6 cellular contexts compared by ENCODE assay signal in genomic region chr10:96112531-96112930, GRCh38.
"Had no signal": no experiment of that assay in that cellular context is flagged by ENCODE, and none has a peak within 500 bp of the region (broad histone marks: within the 10 kb centered on the region; RNA-seq: fewer than 3 reads in every experiment).

No MANE protein-coding gene starts in this region.

- DNase-seq: GM23248, GOT3, H9, HCEC 1CT, IMR-90, KBM-7 had no signal

- H3K4me3 ChIP-seq: GM23248 had no signal
